8 cellular contexts compared by ENCODE assay signal in genomic region chr11:31958086-31958735, GRCh38.
DNase-seq lines count a peak whose midpoint lies in the region; ATAC-seq and TF ChIP-seq lines count a peak whose summit lies in the region.

No MANE protein-coding gene starts in this region.

- H3K27me3 ChIP-seq in DOHH2 (ENCODE audit: control insufficient read depth, low read length) = no peaks in the 10 kb centered on the region
- no peaks in the 10 kb centered on the region for H3K27me3 ChIP-seq in brain microvascular endothelial cell (replicated peaks)

- H3K9me3 ChIP-seq in DOHH2 (ENCODE audit: control insufficient read depth, insufficient read depth, low read length) (no peaks in the 10 kb centered on the region), T-helper 17 cell (ENCODE audit: control insufficient read depth, low read length, poor library complexity, severe bottlenecking) (no peaks in the 10 kb centered on the region)

- no peak overlapping the region for H3K27ac Mint-ChIP-seq in T-helper 17 cell

- H3K4me3 ChIP-seq in DOHH2 (ENCODE audit: low read length) = no peak overlapping the region
- H3K4me3 ChIP-seq in brain microvascular endothelial cell (ENCODE audit: low read depth, low read length) = no peak overlapping the region

- peak; percentile 41 for ATAC-seq in GM19468 (IDR thresholded peaks at IDR 0.05; ENCODE audit: extremely low read depth, unreplicated experiment)
- peak; percentile 59 for ATAC-seq in HG03521 (IDR thresholded peaks at IDR 0.05; ENCODE audit: unreplicated experiment)
- ATAC-seq in T-helper 17 cell = peak; percentile 64

- no peaks in the 10 kb centered on the region for H3K79me2 ChIP-seq in DOHH2 (ENCODE audit: control insufficient read depth, low read length)

- DNase-seq in T-helper 17 cell = peak; percentile 24 to 48 (median 32)
- peak; percentile 41 for DNase-seq in brain microvascular endothelial cell
- peak; percentile 89 for DNase-seq in iPS-NIHi7 (ENCODE audit: extremely low spot score)
- DNase-seq in stimulated activated CD4-positive, alpha-beta T cell treated with anti-CD3 and anti-CD28 coated beads, Interleukin-1b, Interleukin-23, amount 100 ng/mL, for 48 hours = peak; percentile 60
- no peak for DNase-seq in NOMO-1 treated with dmso at 0.1 percent for 144 hours (lab: John Stamatoyannopoulos, UW; ENCODE audit: unreplicated experiment)

- H3K4me3 Mint-ChIP-seq in T-helper 17 cell = no peak overlapping the region

- no peaks in the 10 kb centered on the region for H4K20me1 ChIP-seq in DOHH2 (ENCODE audit: control insufficient read depth, insufficient read depth, low read depth, low read length)

- H3K36me3 ChIP-seq in DOHH2 (ENCODE audit: control insufficient read depth, low read length) = no peaks in the 10 kb centered on the region
- H3K36me3 ChIP-seq in brain microvascular endothelial cell (replicated peaks) = no peaks in the 10 kb centered on the region

- H3K36me3 Mint-ChIP-seq in T-helper 17 cell (ENCODE audit: low read depth) = no peaks in the 10 kb centered on the region

- no peaks in the 10 kb centered on the region for H3F3A ChIP-seq in DOHH2 (ENCODE audit: control insufficient read depth, insufficient read depth)

- no peak overlapping the region for H3K4me2 ChIP-seq in DOHH2 (ENCODE audit: low read length)

- H3K4me1 Mint-ChIP-seq in T-helper 17 cell = no peaks in the 10 kb centered on the region

- H3K4me1 ChIP-seq in DOHH2 (ENCODE audit: control insufficient read depth, low read length) = no peaks in the 10 kb centered on the region

- peak; percentile 91 for TF ChIP-seq CTCF in DOHH2 (IDR thresholded peaks at IDR 0.05; ENCODE audit: low read depth, low read length, poor library complexity, severe bottlenecking)
- TF ChIP-seq CTCF in brain microvascular endothelial cell (IDR thresholded peaks at IDR 0.05; ENCODE audit: low read depth, low read length, missing control alignments) = peak; percentile 96

- H3K27me3 Mint-ChIP-seq in T-helper 17 cell = no peaks in the 10 kb centered on the region

- in situ Hi-C loops in brain microvascular endothelial cell (cut with HindIII; ENCODE audit: low pct_ligation_motif_present, low sequenced_read_pairs) = no loop called here

- H3K9me2 ChIP-seq in DOHH2 (replicated peaks; ENCODE audit: control insufficient read depth, low read length) = no peaks in the 10 kb centered on the region

- no peak overlapping the region for H3K27ac ChIP-seq in DOHH2 (ENCODE audit: low read depth, low read length)
- no peak overlapping the region for H3K27ac ChIP-seq in brain microvascular endothelial cell
